Comparison of ENCODE assay signal across 21 cellular contexts in the genomic region with DNA sequence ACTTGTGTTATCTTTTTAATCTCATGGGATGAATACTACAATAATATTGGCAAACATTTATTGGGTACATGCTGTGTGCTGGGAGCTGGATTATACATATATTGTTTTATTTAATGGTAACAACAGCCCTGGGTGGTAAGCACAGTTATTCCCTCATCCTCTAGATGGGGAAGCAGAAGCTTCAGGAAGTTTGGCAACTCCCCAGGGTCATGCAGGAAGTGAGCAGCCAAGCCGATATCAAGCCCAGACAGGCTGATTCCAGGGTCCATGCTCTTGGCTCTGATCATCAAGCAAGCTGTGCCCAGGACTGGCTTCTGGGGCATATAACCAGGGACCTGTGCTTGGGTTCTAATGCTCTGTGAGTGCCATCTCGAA.
DNase-seq lines count a peak whose midpoint lies in the region; ATAC-seq, FAIRE-seq and TF ChIP-seq lines count a peak whose summit lies in the region.
"Had no signal": no experiment of that assay in that cellular context is flagged by ENCODE, and none has a peak within 500 bp of the region (broad histone marks: within the 10 kb centered on the region; RNA-seq: fewer than 3 reads in every experiment).

No MANE protein-coding gene starts in this region.

- H3K9me3 ChIP-seq in BLaER1 treated with 17β-estradiol and CSF1 and Interleukin-3, amounts not matched to agents 10 nM and 100 nM (replicated peaks in 1 of 11): peaks cover 24 to 38% (median 31%) of the 10 kb centered on the region in 11 experiments
- H3K9me3 ChIP-seq in mammary epithelial cell (replicated peaks; ENCODE audit: insufficient read depth, low read length): peaks cover 2% of the 10 kb centered on the region
- peaks cover 2% of the 10 kb centered on the region for H3K9me3 ChIP-seq in keratinocyte (ENCODE audit: control insufficient read depth, low read depth, low read length)

- no peak for ATAC-seq in HG02981 (IDR thresholded peaks at IDR 0.05; ENCODE audit: unreplicated experiment)
- no peak for ATAC-seq in Right ventricle myocardium superior (ENCODE audit: poor library complexity)
- ATAC-seq: T-cell had no signal

- H2AFZ ChIP-seq in mammary epithelial cell (ENCODE audit: low read depth, low read length) (peak overlapping the region; percentile 68), keratinocyte (ENCODE audit: control insufficient read depth, low read length) (no peak overlapping the region)
- H2AFZ ChIP-seq: PC-9 had no signal

- intact Hi-C loops in mammary epithelial cell (cut with micrococcal nuclease): no loop called here
- intact Hi-C loops in Right ventricle myocardium superior (cut with DNase I): no loop called here

- H3K36me3 ChIP-seq in BLaER1 treated with 17β-estradiol and CSF1 and Interleukin-3, amounts not matched to agents 10 nM and 100 nM: peaks cover 0 to 17% (median 10%) of the 10 kb centered on the region in 11 experiments; a peak in 11 of 22 replicates
- H3K36me3 ChIP-seq in mammary epithelial cell (ENCODE audit: insufficient read depth, low read length) (no peaks in the 10 kb centered on the region), keratinocyte (ENCODE audit: control insufficient read depth in 2 of 2, extremely low read depth in 1 of 2, insufficient read depth in 2 of 2, low read length in 2 of 2) (no peaks in the 10 kb centered on the region)

- no peaks in the 10 kb centered on the region for H3K79me2 ChIP-seq in mammary epithelial cell (ENCODE audit: insufficient read depth, low read length)
- no peaks in the 10 kb centered on the region for H3K79me2 ChIP-seq in keratinocyte (ENCODE audit: control insufficient read depth, insufficient read depth, low read length)

- H3K4me1 ChIP-seq in BLaER1 treated with 17β-estradiol and CSF1 and Interleukin-3, amounts not matched to agents 10 nM and 100 nM: peaks cover 5 to 21% (median 12%) of the 10 kb centered on the region in 10 experiments; a peak in 19 of 20 replicates
- H3K4me1 ChIP-seq in mammary epithelial cell (ENCODE audit: insufficient read depth, low read length) (peaks cover 13% of the 10 kb centered on the region), keratinocyte (ENCODE audit: control insufficient read depth, extremely low read depth, insufficient read depth, low read length) (peaks cover 17% of the 10 kb centered on the region)

- CTCF ChIA-PET in mammary epithelial cell (lab: Charles Lee; ENCODE audit: low non-redundant PET): no interaction called here

- no peaks in the 10 kb centered on the region for H3K27me3 ChIP-seq in BLaER1 treated with 17β-estradiol and CSF1 and Interleukin-3, amounts not matched to agents 10 nM and 100 nM
- H3K27me3 ChIP-seq in mammary epithelial cell (ENCODE audit: insufficient read depth, low read length) (no peaks in the 10 kb centered on the region), keratinocyte (ENCODE audit: control insufficient read depth, extremely low read depth, insufficient read depth, low read length) (no peaks in the 10 kb centered on the region)

- H3K9ac ChIP-seq in BLaER1 treated with 17β-estradiol and CSF1 and Interleukin-3, amounts not matched to agents 10 nM and 100 nM: no peak overlapping the region
- no peak overlapping the region for H3K9ac ChIP-seq in mammary epithelial cell (ENCODE audit: insufficient read depth, low read length)
- no peak overlapping the region for H3K9ac ChIP-seq in keratinocyte (ENCODE audit: control insufficient read depth, extremely low read depth, insufficient read depth, low read length)

- TF ChIP-seq CTCF in mammary epithelial cell (conservative IDR thresholded peaks at IDR 0.05 in 1 of 2, IDR thresholded peaks at IDR 0.05 in 1 of 2; ENCODE audit: extremely low read depth in 1 of 2, insufficient read depth in 1 of 2, low read depth in 1 of 2, low read length in 2 of 2) (no peak), keratinocyte (optimal IDR thresholded peaks at IDR 0.05 in 1 of 3, IDR thresholded peaks at IDR 0.05 in 1 of 3, conservative IDR thresholded peaks at IDR 0.05 in 1 of 3; ENCODE audit: extremely low read depth in 1 of 3, insufficient read depth in 2 of 3, low read length in 3 of 3) (no peak)

- peak overlapping the region; percentile 7 to 66 (median 54); a peak in 21 of 22 replicates for H3K4me2 ChIP-seq in BLaER1 treated with 17β-estradiol and CSF1 and Interleukin-3, amounts not matched to agents 10 nM and 100 nM
- H3K4me2 ChIP-seq in mammary epithelial cell (ENCODE audit: insufficient read depth, low read depth, low read length): peak overlapping the region; percentile 52
- H3K4me2 ChIP-seq in keratinocyte (ENCODE audit: control insufficient read depth, extremely low read depth, insufficient read depth, low read depth, low read length): peak overlapping the region; percentile 25
- H3K4me2 ChIP-seq: PC-9 had no signal

- peak overlapping the region in 3 of 11 experiments; percentile 11 to 49 (median 35); a peak in 3 of 22 replicates for H3K27ac ChIP-seq in BLaER1 treated with 17β-estradiol and CSF1 and Interleukin-3, amounts not matched to agents 10 nM and 100 nM
- H3K27ac ChIP-seq in mammary epithelial cell (ENCODE audit: insufficient read depth, low read depth, low read length) (no peak overlapping the region), keratinocyte (ENCODE audit: control insufficient read depth, insufficient read depth, low read length) (peak overlapping the region; percentile 55)
- H3K27ac ChIP-seq: PC-9, SK-N-MC had no signal

- dilution Hi-C loops in mammary epithelial cell (cut with HindIII; ENCODE audit: low sequenced_read_pairs): no loop called here
- dilution Hi-C loops in keratinocyte (cut with MboI; ENCODE audit: extremely low pct_ligation_motif_present, low sequenced_read_pairs): no loop called here

- no peak overlapping the region for H3K4me3 ChIP-seq in BLaER1 treated with 17β-estradiol and CSF1 and Interleukin-3, amounts not matched to agents 10 nM and 100 nM
- H3K4me3 ChIP-seq in mammary epithelial cell (replicated peaks in 1 of 3; ENCODE audit: insufficient read depth in 1 of 3, low read depth in 2 of 3, low read length in 3 of 3) (no peak overlapping the region), keratinocyte (ENCODE audit: control insufficient read depth in 2 of 3, extremely low read depth in 1 of 3, insufficient read depth in 2 of 3, low read depth in 1 of 3, low read length in 3 of 3) (no peak overlapping the region)
- H3K4me3 ChIP-seq: PC-9, SK-N-MC had no signal

- BruUV-seq in mammary epithelial cell (replicated peaks; lab: Mats Ljungman, UMichigan): no TSS peak

- H3K9me1 ChIP-seq in keratinocyte (ENCODE audit: control insufficient read depth, extremely low read depth, insufficient read depth, low read length): no peaks in the 10 kb centered on the region

- in situ Hi-C loops in mammary epithelial cell (cut with MboI; ENCODE audit: low sequenced_read_pairs in 2 of 2): loop anchor here in 1 of 2 donors (25.0 kb wide), 1 partner anchor 1677 kb away; no protein-coding TSS in a partner anchor

- FAIRE-seq in keratinocyte (lab: Jason Lieb, UNC): peak; percentile 91
- FAIRE-seq: H54 had no signal

- WGBS in mammary epithelial cell (ENCODE audit: low coverage, missing lambda C conversion rate): 42% methylated on average over 2 of the region's 2 CpGs

- no peaks in the 10 kb centered on the region for H4K20me1 ChIP-seq in BLaER1 treated with 17β-estradiol and CSF1 and Interleukin-3, amounts not matched to agents 10 nM and 100 nM
- H4K20me1 ChIP-seq in mammary epithelial cell (ENCODE audit: insufficient read depth, low read length) (no peaks in the 10 kb centered on the region), keratinocyte (ENCODE audit: control insufficient read depth, extremely low read depth, insufficient read depth, low read length) (no peaks in the 10 kb centered on the region)

- DNase-seq in GF-D8 (lab: John Stamatoyannopoulos, UW) (peak; percentile 12), mammary epithelial cell (peak; percentile 22), keratinocyte (ENCODE audit: low read depth, low spot score) (no peak), Right ventricle myocardium superior (no peak)
- DNase-seq in activated CD4-positive, alpha-beta T cell treated with anti-CD3 and anti-CD28 coated beads, Interleukin-2, amount 50 U/mL, for 4 hours: no peak
- DNase-seq: CD8-positive, alpha-beta memory T cell; KG1; NCI-H1092; NCI-H1436; NCI-H187 treated with DMSO at 0.1 percent for 48 hours; NCI-H226; NCI-H510A treated with DMSO at 0.1 percent for 48 hours; NCI-H748 treated with DMSO at 0.1 percent for 48 hours; PC-9; RPMI8226; SHP77 treated with DMSO at 0.1 percent for 48 hours; T-cell had no signal

Comparison
In these comparisons a context has a peak if more than half of its experiments do, and no peak if none do; other contexts are left out.
1. DNase-seq: peak in GF-D8 (single experiment) and mammary epithelial cell (single experiment); none in keratinocyte (single experiment), activated CD4-positive, alpha-beta T cell treated with anti-CD3 and anti-CD28 coated beads, Interleukin-2, amount 50 U/mL, for 4 hours (0 of 2) and Right ventricle myocardium superior (single experiment).
2. Peak in every context shown above with its lines, with median percentiles within 50 percentile points of each other: H3K4me2 ChIP-seq.